20 cellular contexts compared by ENCODE assay signal in the genomic region with DNA sequence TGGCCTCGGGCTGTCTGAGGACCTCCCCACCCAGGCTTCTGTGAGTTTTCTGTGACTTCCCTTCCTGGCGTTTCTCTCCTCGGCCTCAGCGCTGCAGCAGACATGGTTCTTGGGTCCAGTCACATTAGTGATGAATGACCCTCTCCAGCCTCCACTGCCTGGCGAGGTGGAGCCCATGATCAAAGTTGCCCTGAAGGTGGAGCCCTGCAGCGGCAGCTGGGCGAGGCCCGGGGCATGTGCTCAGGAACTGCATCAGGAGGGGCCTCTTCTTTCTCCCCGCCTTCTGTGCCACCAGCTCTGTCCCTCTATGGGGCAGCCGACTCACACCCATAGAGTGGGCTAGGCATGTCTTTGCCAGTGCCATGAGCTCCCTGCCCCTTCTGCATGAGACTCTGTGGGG.
"Had no signal": no experiment of that assay in that cellular context is flagged by ENCODE, and none has a peak within 500 bp of the region (broad histone marks: within the 10 kb centered on the region; RNA-seq: fewer than 3 reads in every experiment).

No MANE protein-coding gene starts in this region.

- DNase-seq: activated CD4-positive, alpha-beta T cell treated with anti-CD3 and anti-CD28 coated beads for 1 hour; activated CD4-positive, alpha-beta T cell treated with anti-CD3 and anti-CD28 coated beads, Interleukin-2, amount 50 U/mL, for 4 hours; activated naive CD4-positive, alpha-beta T cell treated with Interleukin-2 at 50 U/mL for 16 hours; activated T-cell treated with anti-CD3 and anti-CD28 coated beads for 4 hours; aorta; cortex of kidney; effector CD4-positive, alpha-beta T cell; esophagus squamous epithelium; hypothalamus; left ventricle myocardium superior; nucleus accumbens; right cardiac atrium; stimulated activated CD4-positive, alpha-beta T cell treated with anti-CD3 and anti-CD28 coated beads, Interleukin-15, amount 100 ng/mL, for 24 hours; stimulated activated CD4-positive, alpha-beta T cell treated with anti-CD3 and anti-CD28 coated beads, Interleukin-4, amount 100 ng/mL, for 1 hour; stimulated activated naive CD4-positive, alpha-beta T cell treated with Interleukin-2 at 50 U/mL for 16 hours; substantia nigra; T-helper 9 cell had no signal

- H3K27ac ChIP-seq: esophagus squamous epithelium, skin epidermis had no signal

- H3K4me1 ChIP-seq: esophagus squamous epithelium had no signal

- H3K4me3 ChIP-seq: esophagus squamous epithelium, skin epidermis had no signal

- FAIRE-seq: endothelial cell of umbilical vein had no signal

- H3K36me3 ChIP-seq: esophagus squamous epithelium had no signal

- H3K9me3 ChIP-seq: esophagus squamous epithelium had no signal

- ATAC-seq: activated T-helper 17 cell treated with anti-CD3 and anti-CD28 coated beads, Interleukin-2, amount 50 U/mL, for 72 hours; left ventricle myocardium superior; right cardiac atrium had no signal
